ENCODE assay signal across 9 cellular contexts in the genomic region with DNA sequence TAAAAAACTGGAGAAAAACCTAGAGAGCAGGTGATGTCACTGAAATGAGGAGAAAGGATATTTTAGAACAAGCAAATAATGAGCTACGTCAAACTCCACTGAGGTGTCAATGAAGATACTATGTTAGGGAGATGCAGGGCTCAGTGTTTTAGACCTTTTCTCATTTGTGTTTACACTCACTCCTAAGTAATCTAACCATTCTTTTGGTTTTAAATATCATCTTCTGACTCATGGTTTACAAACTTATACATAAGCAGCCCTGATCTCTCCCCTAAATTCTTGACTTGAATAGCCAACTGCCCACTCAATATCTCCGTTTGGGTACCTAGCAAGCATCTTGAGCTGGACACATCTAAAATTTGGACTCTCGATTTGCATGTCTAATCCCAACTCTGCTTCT.
"Had no signal": no experiment of that assay in that cellular context is flagged by ENCODE, and none has a peak within 500 bp of the region (broad histone marks: within the 10 kb centered on the region; RNA-seq: fewer than 3 reads in every experiment).

No MANE protein-coding gene starts in this region.

- ATAC-seq: GM23338, HCT116 had no signal

- DNase-seq: GM23248, GOT3, H7, H9, HCEC 1CT, HFFc6 had no signal

- H3K36me3 ChIP-seq: HAP-1 had no signal

- H3K9ac ChIP-seq: GM23248 had no signal

- H3K27ac ChIP-seq: GM23248 had no signal

- H3K4me1 ChIP-seq: HAP-1 had no signal

- H3K4me3 ChIP-seq: GM23248, GM23338, HAP-1 had no signal

- H3K9me3 ChIP-seq: HAP-1 had no signal

- H2AFZ ChIP-seq: GM23248 had no signal

- H3K4me2 ChIP-seq: GM23338 had no signal
